In genomic region chr4:86940176-86940575, GRCh38 we compare ENCODE assay signal across 7 cellular contexts. TPM values are rescaled to one million over a fixed set of nuclear protein-coding genes. Genes with fewer than 3 reads are reported as not detected.
DNase-seq lines count a peak whose midpoint lies in the region; ATAC-seq and TF ChIP-seq lines count a peak whose summit lies in the region.

No MANE protein-coding gene starts in this region.

- H3K4me1 Mint-ChIP-seq in stimulated activated naive B cell treated with anti-CD40 and anti-IgM and Interleukin-4, amounts not matched to agents 10 μg/mL and 1 μg/mL and 100 μg/mL, for 72 hours: peaks cover 41 to 76% of the 10 kb centered on the region in 2 donors

- H3K27me3 ChIP-seq in ascending aorta: no peaks in the 10 kb centered on the region

- no peak overlapping the region for H3K4me3 ChIP-seq in ascending aorta

- no peaks in the 10 kb centered on the region for H3K9me3 ChIP-seq in ascending aorta

- intact Hi-C loops in ascending aorta (cut with DNase I): no loop called here

- TF ChIP-seq CTCF in ascending aorta (IDR thresholded peaks at IDR 0.05): no peak

- peaks cover 5 to 27% of the 10 kb centered on the region in 2 donors for H3K4me1 ChIP-seq in ascending aorta

- peaks cover 0 to 5% of the 10 kb centered on the region in 2 donors for H3K36me3 Mint-ChIP-seq in stimulated activated naive B cell treated with anti-CD40 and anti-IgM and Interleukin-4, amounts not matched to agents 10 μg/mL and 1 μg/mL and 100 μg/mL, for 72 hours

- peak overlapping the region; percentile 51 to 73 for H3K27ac ChIP-seq in ascending aorta

- DNase-seq in ascending aorta (ENCODE audit: low spot score in 2 of 2) (no peak), ureter (ENCODE audit: low spot score) (no peak), NOMO-1 (lab: John Stamatoyannopoulos, UW; ENCODE audit: unreplicated experiment in 2 of 2) (no peak), cerebellar cortex (ENCODE audit: low spot score) (no peak)
- no peak for DNase-seq in stimulated activated naive B cell treated with anti-CD40 and anti-IgM and Interleukin-4, amounts not matched to agents 10 μg/mL and 1 μg/mL and 100 μg/mL, for 72 hours

- no peaks in the 10 kb centered on the region for H3K36me3 ChIP-seq in ascending aorta

- no peaks in the 10 kb centered on the region for H3K27me3 Mint-ChIP-seq in stimulated activated naive B cell treated with anti-CD40 and anti-IgM and Interleukin-4, amounts not matched to agents 10 μg/mL and 1 μg/mL and 100 μg/mL, for 72 hours

- H3K4me3 Mint-ChIP-seq in stimulated activated naive B cell treated with anti-CD40 and anti-IgM and Interleukin-4, amounts not matched to agents 10 μg/mL and 1 μg/mL and 100 μg/mL, for 72 hours: peak overlapping the region; percentile 21 to 25

- no peaks in the 10 kb centered on the region for H3K9me3 Mint-ChIP-seq in stimulated activated naive B cell treated with anti-CD40 and anti-IgM and Interleukin-4, amounts not matched to agents 10 μg/mL and 1 μg/mL and 100 μg/mL, for 72 hours

- peak overlapping the region; percentile 76 for H3K27ac Mint-ChIP-seq in stimulated activated naive B cell treated with anti-CD40 and anti-IgM and Interleukin-4, amounts not matched to agents 10 μg/mL and 1 μg/mL and 100 μg/mL, for 72 hours

- ATAC-seq in GM19324 (IDR thresholded peaks at IDR 0.05; ENCODE audit: low FRiP score, unreplicated experiment): peak; percentile 5
- ATAC-seq in HG02938 (IDR thresholded peaks at IDR 0.05; ENCODE audit: unreplicated experiment): peak; percentile 7
- no peak for ATAC-seq in stimulated activated naive B cell treated with anti-CD40 and anti-IgM and Interleukin-4, amounts not matched to agents 10 μg/mL and 1 μg/mL and 100 μg/mL, for 72 hours (replicated peaks)

RNA-seq across cellular contexts. Expression of gene AFF1, which starts 5.4 kb away (rescaled TPM):
- total RNA-seq in ascending aorta (112 TPM), ureter (194 TPM)

RNA-seq across cellular contexts. Expression of gene C4orf36, which starts 48.0 kb away (rescaled TPM):
- total RNA-seq in ascending aorta (not detected), ureter (2.1 TPM)

Comparison
In these comparisons a context has a peak if more than half of its experiments do, and no peak if none do; other contexts are left out.
1. ATAC-seq: peak in GM19324 (single experiment) and HG02938 (single experiment); none in stimulated activated naive B cell treated with anti-CD40 and anti-IgM and Interleukin-4, amounts not matched to agents 10 μg/mL and 1 μg/mL and 100 μg/mL, for 72 hours (0 of 2).